ENCODE assay signal across 1 cellular context in the genomic region with DNA sequence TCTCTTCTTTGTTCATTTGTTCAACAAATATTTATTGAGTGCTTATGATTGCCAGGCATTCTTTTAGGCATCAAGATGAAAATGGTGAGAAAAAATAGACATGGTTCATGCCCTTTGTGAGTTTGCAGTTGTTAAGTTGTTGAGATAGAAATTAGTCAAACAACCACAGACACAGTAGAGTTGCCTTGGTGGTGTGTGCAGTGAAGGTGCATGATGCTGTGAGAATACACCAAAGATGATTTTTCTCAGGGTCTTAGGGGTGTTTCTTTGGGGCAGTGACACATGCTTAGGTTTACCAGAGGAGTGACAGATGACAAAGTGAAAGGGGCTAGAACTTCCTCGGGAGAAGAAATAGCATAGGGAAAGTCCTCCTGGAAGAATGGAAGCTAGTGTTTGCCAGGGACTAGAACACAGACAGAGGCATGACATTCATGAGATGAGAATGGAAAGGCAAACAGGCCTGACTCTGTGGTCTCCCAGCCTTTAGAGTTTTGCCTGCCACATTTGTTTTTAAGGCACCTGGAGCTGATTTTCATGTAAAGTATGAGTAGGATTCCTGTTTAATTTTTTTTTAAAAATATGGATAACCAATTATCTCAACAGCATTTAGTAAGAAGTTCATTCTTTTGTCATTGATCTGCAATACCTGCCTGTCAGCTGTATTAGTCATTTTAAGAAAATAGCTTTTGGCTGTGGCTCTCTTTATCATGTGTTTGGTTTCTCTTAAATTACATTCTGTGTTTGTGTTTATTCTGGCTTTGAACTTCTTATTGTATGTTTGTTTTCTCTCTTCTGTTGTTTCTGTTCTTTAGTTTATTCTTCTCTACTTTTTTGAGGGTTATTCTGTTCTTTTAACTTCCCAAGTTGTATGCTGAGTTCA.
TF ChIP-seq lines count a peak whose summit lies in the region.

No MANE protein-coding gene starts in this region.

TF ChIP-seq in IMR-90, 13 proteins besides CTCF, POLR2A, EP300 and RAD21:
- TF ChIP-seq, protein P1, sequence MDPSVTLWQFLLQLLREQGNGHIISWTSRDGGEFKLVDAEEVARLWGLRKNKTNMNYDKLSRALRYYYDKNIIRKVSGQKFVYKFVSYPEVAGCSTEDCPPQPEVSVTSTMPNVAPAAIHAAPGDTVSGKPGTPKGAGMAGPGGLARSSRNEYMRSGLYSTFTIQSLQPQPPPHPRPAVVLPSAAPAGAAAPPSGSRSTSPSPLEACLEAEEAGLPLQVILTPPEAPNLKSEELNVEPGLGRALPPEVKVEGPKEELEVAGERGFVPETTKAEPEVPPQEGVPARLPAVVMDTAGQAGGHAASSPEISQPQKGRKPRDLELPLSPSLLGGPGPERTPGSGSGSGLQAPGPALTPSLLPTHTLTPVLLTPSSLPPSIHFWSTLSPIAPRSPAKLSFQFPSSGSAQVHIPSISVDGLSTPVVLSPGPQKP (IDR thresholded peaks at IDR 0.05; ENCODE audit: borderline replicate concordance, low read depth, low read length) = no peak
- TF ChIP-seq RCOR1 (IDR thresholded peaks at IDR 0.05; ENCODE audit: insufficient replicate concordance, low read length) (no peak), MAFK (IDR thresholded peaks at IDR 0.05; ENCODE audit: low read depth, low read length) (no peak), CEBPB (IDR thresholded peaks at IDR 0.05; ENCODE audit: low read depth, low read length) (no peak), BHLHE40 (IDR thresholded peaks at IDR 0.05; ENCODE audit: low read depth, low read length) (no peak), NFE2L2 (IDR thresholded peaks at IDR 0.05; ENCODE audit: low read depth, low read length) (no peak), MAZ (IDR thresholded peaks at IDR 0.05; ENCODE audit: borderline replicate concordance, low read depth, low read length) (no peak), FOS (IDR thresholded peaks at IDR 0.05; ENCODE audit: low read depth, low read length) (no peak), SMC3 (IDR thresholded peaks at IDR 0.05; ENCODE audit: low read depth, low read length) (no peak), MXI1 (IDR thresholded peaks at IDR 0.05; ENCODE audit: borderline replicate concordance, low read depth, low read length) (no peak), RFX5 (IDR thresholded peaks at IDR 0.05; ENCODE audit: low read depth, low read length) (no peak), CHD1 (IDR thresholded peaks at IDR 0.05; ENCODE audit: low read depth, low read length) (no peak)
- TF ChIP-seq, protein P2, sequence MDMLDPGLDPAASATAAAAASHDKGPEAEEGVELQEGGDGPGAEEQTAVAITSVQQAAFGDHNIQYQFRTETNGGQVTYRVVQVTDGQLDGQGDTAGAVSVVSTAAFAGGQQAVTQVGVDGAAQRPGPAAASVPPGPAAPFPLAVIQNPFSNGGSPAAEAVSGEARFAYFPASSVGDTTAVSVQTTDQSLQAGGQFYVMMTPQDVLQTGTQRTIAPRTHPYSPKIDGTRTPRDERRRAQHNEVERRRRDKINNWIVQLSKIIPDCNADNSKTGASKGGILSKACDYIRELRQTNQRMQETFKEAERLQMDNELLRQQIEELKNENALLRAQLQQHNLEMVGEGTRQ (IDR thresholded peaks at IDR 0.05; ENCODE audit: low read depth, low read length) = no peak
TF ChIP-seq in IMR-90: peak in this region for 0.
